ENCODE assay signal across 1 cellular context in the genomic region with DNA sequence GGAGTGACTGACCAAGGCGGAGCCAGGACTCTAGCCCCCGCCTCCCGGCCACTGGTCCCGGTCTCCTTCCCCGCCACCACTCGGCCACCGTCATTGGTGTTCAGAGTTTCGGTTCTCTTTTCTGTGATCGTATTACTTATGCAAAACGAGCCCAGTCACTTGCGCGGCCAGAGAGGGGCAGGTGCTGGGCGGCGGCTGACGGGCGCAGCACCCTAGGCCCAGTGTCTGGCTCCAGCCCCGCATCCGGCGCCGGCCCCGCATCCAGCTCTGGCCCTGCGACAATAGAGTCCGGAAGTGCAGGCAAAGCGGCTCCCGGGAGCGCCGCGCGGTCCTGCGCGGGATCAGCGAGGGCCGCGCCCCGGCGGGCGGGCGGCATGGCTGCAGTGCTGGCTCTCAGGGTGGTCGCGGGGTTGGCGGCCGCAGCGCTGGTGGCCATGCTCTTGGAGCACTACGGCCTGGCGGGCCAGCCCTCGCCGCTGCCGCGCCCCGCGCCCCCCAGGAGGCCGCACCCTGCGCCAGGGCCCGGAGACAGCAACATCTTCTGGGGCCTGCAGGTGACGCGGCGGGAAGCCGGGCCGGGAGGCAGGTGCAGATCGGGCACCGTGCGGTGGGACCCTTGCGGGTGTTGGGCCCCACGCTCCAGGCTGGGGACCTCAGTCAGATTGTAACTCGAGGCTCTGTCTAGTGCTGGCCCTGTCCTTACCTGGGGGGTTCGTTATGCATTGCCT.
A peak's percentile ranks its signal among the peaks of the same experiment; 100 is the strongest.
TF ChIP-seq lines count a peak whose summit lies in the region.

A gene (plus strand): TSS at position 158 of the 728 bp plus-strand sequence. CDS start 217 bp downstream, at position 375.

TF ChIP-seq in WTC11, 78 proteins besides CTCF, POLR2A, EP300 and RAD21 (continued from another document and continues in another):
- TF ChIP-seq, protein P1, sequence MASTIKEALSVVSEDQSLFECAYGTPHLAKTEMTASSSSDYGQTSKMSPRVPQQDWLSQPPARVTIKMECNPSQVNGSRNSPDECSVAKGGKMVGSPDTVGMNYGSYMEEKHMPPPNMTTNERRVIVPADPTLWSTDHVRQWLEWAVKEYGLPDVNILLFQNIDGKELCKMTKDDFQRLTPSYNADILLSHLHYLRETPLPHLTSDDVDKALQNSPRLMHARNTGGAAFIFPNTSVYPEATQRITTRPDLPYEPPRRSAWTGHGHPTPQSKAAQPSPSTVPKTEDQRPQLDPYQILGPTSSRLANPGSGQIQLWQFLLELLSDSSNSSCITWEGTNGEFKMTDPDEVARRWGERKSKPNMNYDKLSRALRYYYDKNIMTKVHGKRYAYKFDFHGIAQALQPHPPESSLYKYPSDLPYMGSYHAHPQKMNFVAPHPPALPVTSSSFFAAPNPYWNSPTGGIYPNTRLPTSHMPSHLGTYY (CRISPR knock-in tag; IDR thresholded peaks at IDR 0.05) = no peak
- TF ChIP-seq, protein P2, sequence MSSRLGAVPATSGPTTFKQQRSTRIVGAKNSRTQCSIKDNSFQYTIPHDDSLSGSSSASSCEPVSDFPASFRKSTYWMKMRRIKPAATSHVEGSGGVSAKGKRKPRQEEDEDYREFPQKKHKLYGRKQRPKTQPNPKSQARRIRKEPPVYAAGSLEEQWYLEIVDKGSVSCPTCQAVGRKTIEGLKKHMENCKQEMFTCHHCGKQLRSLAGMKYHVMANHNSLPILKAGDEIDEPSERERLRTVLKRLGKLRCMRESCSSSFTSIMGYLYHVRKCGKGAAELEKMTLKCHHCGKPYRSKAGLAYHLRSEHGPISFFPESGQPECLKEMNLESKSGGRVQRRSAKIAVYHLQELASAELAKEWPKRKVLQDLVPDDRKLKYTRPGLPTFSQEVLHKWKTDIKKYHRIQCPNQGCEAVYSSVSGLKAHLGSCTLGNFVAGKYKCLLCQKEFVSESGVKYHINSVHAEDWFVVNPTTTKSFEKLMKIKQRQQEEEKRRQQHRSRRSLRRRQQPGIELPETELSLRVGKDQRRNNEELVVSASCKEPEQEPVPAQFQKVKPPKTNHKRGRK (CRISPR knock-in tag; IDR thresholded peaks at IDR 0.05; ENCODE audit: borderline replicate concordance) = no peak
- no peak for TF ChIP-seq ZNF138 (CRISPR knock-in tag; conservative IDR thresholded peaks at IDR 0.05)
- TF ChIP-seq, protein P3, sequence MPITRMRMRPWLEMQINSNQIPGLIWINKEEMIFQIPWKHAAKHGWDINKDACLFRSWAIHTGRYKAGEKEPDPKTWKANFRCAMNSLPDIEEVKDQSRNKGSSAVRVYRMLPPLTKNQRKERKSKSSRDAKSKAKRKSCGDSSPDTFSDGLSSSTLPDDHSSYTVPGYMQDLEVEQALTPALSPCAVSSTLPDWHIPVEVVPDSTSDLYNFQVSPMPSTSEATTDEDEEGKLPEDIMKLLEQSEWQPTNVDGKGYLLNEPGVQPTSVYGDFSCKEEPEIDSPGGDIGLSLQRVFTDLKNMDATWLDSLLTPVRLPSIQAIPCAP (CRISPR knock-in tag; IDR thresholded peaks at IDR 0.05) = no peak
- TF ChIP-seq FOXJ3 (CRISPR knock-in tag; IDR thresholded peaks at IDR 0.05; ENCODE audit: borderline replicate concordance) = no peak
- TF ChIP-seq ZNF396 (CRISPR knock-in tag; IDR thresholded peaks at IDR 0.05; ENCODE audit: borderline replicate concordance) = no peak
- no peak for TF ChIP-seq PRRX2 (CRISPR knock-in tag; IDR thresholded peaks at IDR 0.05)
- no peak; the same call in 1 of the 2 replicates for TF ChIP-seq KAT7 (CRISPR knock-in tag; IDR thresholded peaks at IDR 0.05; ENCODE audit: borderline replicate concordance)
- no peak for TF ChIP-seq OVOL2 (CRISPR knock-in tag; IDR thresholded peaks at IDR 0.05; ENCODE audit: borderline replicate concordance)
- no peak for TF ChIP-seq NFATC4 (CRISPR knock-in tag; IDR thresholded peaks at IDR 0.05)
- TF ChIP-seq, protein P4, sequence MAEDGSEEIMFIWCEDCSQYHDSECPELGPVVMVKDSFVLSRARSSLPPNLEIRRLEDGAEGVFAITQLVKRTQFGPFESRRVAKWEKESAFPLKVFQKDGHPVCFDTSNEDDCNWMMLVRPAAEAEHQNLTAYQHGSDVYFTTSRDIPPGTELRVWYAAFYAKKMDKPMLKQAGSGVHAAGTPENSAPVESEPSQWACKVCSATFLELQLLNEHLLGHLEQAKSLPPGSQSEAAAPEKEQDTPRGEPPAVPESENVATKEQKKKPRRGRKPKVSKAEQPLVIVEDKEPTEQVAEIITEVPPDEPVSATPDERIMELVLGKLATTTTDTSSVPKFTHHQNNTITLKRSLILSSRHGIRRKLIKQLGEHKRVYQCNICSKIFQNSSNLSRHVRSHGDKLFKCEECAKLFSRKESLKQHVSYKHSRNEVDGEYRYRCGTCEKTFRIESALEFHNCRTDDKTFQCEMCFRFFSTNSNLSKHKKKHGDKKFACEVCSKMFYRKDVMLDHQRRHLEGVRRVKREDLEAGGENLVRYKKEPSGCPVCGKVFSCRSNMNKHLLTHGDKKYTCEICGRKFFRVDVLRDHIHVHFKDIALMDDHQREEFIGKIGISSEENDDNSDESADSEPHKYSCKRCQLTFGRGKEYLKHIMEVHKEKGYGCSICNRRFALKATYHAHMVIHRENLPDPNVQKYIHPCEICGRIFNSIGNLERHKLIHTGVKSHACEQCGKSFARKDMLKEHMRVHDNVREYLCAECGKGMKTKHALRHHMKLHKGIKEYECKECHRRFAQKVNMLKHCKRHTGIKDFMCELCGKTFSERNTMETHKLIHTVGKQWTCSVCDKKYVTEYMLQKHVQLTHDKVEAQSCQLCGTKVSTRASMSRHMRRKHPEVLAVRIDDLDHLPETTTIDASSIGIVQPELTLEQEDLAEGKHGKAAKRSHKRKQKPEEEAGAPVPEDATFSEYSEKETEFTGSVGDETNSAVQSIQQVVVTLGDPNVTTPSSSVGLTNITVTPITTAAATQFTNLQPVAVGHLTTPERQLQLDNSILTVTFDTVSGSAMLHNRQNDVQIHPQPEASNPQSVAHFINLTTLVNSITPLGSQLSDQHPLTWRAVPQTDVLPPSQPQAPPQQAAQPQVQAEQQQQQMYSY (CRISPR knock-in tag; IDR thresholded peaks at IDR 0.05) = 0 out of 2 replicates have a peak, but pooled peaks have one; percentile 13
- peak; percentile 76; the same call in 1 of the 2 replicates for TF ChIP-seq JUN (CRISPR knock-in tag; IDR thresholded peaks at IDR 0.05)
- TF ChIP-seq CREM (CRISPR knock-in tag; IDR thresholded peaks at IDR 0.05) = peak; percentile 23; the same call in 1 of the 2 replicates
- TF ChIP-seq FOXK1 (CRISPR knock-in tag; IDR thresholded peaks at IDR 0.05) = 0 out of 2 replicates have a peak, but pooled peaks have one; percentile 58
- TF ChIP-seq NFE2L1 (CRISPR knock-in tag; IDR thresholded peaks at IDR 0.05) = no peak
- no peak for TF ChIP-seq HMGA2 (CRISPR knock-in tag; IDR thresholded peaks at IDR 0.05)
- TF ChIP-seq, protein P5, sequence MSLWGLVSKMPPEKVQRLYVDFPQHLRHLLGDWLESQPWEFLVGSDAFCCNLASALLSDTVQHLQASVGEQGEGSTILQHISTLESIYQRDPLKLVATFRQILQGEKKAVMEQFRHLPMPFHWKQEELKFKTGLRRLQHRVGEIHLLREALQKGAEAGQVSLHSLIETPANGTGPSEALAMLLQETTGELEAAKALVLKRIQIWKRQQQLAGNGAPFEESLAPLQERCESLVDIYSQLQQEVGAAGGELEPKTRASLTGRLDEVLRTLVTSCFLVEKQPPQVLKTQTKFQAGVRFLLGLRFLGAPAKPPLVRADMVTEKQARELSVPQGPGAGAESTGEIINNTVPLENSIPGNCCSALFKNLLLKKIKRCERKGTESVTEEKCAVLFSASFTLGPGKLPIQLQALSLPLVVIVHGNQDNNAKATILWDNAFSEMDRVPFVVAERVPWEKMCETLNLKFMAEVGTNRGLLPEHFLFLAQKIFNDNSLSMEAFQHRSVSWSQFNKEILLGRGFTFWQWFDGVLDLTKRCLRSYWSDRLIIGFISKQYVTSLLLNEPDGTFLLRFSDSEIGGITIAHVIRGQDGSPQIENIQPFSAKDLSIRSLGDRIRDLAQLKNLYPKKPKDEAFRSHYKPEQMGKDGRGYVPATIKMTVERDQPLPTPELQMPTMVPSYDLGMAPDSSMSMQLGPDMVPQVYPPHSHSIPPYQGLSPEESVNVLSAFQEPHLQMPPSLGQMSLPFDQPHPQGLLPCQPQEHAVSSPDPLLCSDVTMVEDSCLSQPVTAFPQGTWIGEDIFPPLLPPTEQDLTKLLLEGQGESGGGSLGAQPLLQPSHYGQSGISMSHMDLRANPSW (CRISPR knock-in tag; conservative IDR thresholded peaks at IDR 0.05; ENCODE audit: low read depth) = no peak
- TF ChIP-seq ZNF232 (CRISPR knock-in tag; IDR thresholded peaks at IDR 0.05) = peak; percentile 51; the same call in 1 of the 2 replicates
- TF ChIP-seq, protein P6, sequence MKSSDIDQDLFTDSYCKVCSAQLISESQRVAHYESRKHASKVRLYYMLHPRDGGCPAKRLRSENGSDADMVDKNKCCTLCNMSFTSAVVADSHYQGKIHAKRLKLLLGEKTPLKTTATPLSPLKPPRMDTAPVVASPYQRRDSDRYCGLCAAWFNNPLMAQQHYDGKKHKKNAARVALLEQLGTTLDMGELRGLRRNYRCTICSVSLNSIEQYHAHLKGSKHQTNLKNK (CRISPR knock-in tag; IDR thresholded peaks at IDR 0.05) = no peak
- TF ChIP-seq RORB (CRISPR knock-in tag; IDR thresholded peaks at IDR 0.05) = no peak
- TF ChIP-seq, protein P7, sequence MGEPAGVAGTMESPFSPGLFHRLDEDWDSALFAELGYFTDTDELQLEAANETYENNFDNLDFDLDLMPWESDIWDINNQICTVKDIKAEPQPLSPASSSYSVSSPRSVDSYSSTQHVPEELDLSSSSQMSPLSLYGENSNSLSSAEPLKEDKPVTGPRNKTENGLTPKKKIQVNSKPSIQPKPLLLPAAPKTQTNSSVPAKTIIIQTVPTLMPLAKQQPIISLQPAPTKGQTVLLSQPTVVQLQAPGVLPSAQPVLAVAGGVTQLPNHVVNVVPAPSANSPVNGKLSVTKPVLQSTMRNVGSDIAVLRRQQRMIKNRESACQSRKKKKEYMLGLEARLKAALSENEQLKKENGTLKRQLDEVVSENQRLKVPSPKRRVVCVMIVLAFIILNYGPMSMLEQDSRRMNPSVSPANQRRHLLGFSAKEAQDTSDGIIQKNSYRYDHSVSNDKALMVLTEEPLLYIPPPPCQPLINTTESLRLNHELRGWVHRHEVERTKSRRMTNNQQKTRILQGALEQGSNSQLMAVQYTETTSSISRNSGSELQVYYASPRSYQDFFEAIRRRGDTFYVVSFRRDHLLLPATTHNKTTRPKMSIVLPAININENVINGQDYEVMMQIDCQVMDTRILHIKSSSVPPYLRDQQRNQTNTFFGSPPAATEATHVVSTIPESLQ (CRISPR knock-in tag; IDR thresholded peaks at IDR 0.05) = no peak
- TF ChIP-seq, protein P8, sequence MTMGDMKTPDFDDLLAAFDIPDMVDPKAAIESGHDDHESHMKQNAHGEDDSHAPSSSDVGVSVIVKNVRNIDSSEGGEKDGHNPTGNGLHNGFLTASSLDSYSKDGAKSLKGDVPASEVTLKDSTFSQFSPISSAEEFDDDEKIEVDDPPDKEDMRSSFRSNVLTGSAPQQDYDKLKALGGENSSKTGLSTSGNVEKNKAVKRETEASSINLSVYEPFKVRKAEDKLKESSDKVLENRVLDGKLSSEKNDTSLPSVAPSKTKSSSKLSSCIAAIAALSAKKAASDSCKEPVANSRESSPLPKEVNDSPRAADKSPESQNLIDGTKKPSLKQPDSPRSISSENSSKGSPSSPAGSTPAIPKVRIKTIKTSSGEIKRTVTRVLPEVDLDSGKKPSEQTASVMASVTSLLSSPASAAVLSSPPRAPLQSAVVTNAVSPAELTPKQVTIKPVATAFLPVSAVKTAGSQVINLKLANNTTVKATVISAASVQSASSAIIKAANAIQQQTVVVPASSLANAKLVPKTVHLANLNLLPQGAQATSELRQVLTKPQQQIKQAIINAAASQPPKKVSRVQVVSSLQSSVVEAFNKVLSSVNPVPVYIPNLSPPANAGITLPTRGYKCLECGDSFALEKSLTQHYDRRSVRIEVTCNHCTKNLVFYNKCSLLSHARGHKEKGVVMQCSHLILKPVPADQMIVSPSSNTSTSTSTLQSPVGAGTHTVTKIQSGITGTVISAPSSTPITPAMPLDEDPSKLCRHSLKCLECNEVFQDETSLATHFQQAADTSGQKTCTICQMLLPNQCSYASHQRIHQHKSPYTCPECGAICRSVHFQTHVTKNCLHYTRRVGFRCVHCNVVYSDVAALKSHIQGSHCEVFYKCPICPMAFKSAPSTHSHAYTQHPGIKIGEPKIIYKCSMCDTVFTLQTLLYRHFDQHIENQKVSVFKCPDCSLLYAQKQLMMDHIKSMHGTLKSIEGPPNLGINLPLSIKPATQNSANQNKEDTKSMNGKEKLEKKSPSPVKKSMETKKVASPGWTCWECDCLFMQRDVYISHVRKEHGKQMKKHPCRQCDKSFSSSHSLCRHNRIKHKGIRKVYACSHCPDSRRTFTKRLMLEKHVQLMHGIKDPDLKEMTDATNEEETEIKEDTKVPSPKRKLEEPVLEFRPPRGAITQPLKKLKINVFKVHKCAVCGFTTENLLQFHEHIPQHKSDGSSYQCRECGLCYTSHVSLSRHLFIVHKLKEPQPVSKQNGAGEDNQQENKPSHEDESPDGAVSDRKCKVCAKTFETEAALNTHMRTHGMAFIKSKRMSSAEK (CRISPR knock-in tag; IDR thresholded peaks at IDR 0.05; ENCODE audit: borderline replicate concordance) = no peak
- TF ChIP-seq NR3C1 (CRISPR knock-in tag; conservative IDR thresholded peaks at IDR 0.05; ENCODE audit: low read depth) = no peak
- TF ChIP-seq, protein P9, sequence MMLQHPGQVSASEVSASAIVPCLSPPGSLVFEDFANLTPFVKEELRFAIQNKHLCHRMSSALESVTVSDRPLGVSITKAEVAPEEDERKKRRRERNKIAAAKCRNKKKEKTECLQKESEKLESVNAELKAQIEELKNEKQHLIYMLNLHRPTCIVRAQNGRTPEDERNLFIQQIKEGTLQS (CRISPR knock-in tag; conservative IDR thresholded peaks at IDR 0.05) = no peak
- TF ChIP-seq, protein P10, sequence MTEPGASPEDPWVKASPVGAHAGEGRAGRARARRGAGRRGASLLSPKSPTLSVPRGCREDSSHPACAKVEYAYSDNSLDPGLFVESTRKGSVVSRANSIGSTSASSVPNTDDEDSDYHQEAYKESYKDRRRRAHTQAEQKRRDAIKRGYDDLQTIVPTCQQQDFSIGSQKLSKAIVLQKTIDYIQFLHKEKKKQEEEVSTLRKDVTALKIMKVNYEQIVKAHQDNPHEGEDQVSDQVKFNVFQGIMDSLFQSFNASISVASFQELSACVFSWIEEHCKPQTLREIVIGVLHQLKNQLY (CRISPR knock-in tag; IDR thresholded peaks at IDR 0.05) = no peak
- TF ChIP-seq, protein P11, sequence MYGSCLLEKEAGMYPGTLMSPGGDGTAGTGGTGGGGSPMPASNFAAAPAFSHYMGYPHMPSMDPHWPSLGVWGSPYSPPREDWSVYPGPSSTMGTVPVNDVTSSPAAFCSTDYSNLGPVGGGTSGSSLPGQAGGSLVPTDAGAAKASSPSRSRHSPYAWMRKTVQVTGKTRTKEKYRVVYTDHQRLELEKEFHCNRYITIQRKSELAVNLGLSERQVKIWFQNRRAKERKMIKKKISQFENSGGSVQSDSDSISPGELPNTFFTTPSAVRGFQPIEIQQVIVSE (CRISPR knock-in tag; IDR thresholded peaks at IDR 0.05; ENCODE audit: borderline replicate concordance) = no peak
- 0 out of 2 replicates have a peak, but pooled peaks have one; percentile 10 for TF ChIP-seq GABPB1 (CRISPR knock-in tag; IDR thresholded peaks at IDR 0.05)
- TF ChIP-seq, protein P12, sequence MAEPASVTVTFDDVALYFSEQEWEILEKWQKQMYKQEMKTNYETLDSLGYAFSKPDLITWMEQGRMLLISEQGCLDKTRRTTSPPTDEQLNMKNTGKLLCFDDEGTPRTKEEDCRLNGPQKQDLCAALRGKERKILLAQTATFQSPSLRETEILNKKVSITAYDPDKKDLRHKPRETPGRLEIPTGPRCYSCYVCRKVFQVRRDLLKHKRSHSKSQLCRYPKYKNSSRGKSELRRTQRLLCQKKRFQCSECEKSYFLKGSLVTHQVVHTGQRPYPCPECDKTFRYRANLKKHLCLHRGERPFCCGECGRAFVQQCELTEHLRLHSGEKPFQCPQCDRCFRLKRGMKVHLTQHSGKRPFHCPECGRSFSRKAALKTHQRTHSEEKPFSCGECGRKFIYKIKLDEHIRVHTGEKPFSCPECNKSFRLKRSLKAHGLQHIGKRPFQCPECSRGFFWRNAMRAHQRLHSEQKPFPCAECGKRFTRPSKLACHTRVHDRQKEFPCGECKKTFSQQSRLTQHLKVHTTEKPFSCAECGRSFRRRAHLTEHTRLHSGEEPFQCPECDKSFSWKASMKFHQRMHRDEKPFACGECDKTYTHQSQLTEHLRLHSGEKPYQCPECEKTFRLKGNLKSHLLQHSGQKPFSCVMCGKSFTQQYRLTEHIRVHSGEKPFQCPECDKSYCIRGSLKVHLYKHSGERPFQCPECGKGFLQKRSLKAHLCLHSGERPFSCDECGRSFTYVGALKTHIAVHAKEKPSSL (CRISPR knock-in tag; conservative IDR thresholded peaks at IDR 0.05) = no peak
